Comparison of ENCODE assay signal across 15 cellular contexts in the genomic region with DNA sequence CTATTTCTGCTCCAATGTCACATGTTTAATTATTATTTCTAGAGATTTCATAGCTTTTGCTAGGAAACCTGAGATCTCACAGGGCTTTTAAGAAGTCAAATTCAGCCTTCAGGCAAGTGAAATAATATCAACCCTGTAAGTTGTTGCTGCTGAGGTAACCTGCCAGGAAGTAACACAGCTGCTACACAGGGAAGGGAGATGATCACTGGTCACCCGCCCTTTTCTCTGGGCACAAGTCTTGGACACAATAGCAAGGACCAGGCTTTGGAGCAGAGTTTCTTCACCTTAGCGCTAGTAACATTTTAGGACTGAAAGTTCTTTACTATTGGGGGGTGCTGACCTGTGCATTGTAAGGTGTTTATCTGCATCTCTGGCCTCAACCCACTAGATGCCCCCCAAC. TPM values are rescaled to one million over a fixed set of nuclear protein-coding genes. Genes with fewer than 3 reads are reported as not detected.
A peak's percentile ranks its signal among the peaks of the same experiment; 100 is the strongest.
DNase-seq lines count a peak whose midpoint lies in the region; ATAC-seq and TF ChIP-seq lines count a peak whose summit lies in the region.
"Had no signal": no experiment of that assay in that cellular context is flagged by ENCODE, and none has a peak within 500 bp of the region (broad histone marks: within the 10 kb centered on the region; RNA-seq: fewer than 3 reads in every experiment).

No MANE protein-coding gene starts in this region.

- no peak for ATAC-seq in activated CD8-positive, alpha-beta memory T cell treated with anti-CD3 and anti-CD28 coated beads, Interleukin-2, amount 10 ng/mL, durations not matched to agents 7 days and 5 days
- ATAC-seq: HCT116 had no signal

- peaks cover 70% of the 10 kb centered on the region for H3K36me3 Mint-ChIP-seq in activated CD8-positive, alpha-beta memory T cell treated with anti-CD3 and anti-CD28 coated beads, Interleukin-2, amount 10 ng/mL, durations not matched to agents 7 days and 5 days
- no peaks in the 10 kb centered on the region for H3K36me3 Mint-ChIP-seq in endothelial cell (ENCODE audit: low read depth, unreplicated experiment)

- no peak for DNase-seq in activated CD8-positive, alpha-beta memory T cell treated with anti-CD3 and anti-CD28 coated beads, Interleukin-2, amount 10 ng/mL, durations not matched to agents 7 days and 5 days
- DNase-seq in activated CD8-positive, alpha-beta memory T cell treated with anti-CD3 and anti-CD28 coated beads for 24 hours = no peak
- DNase-seq in NB4 (ENCODE audit: low read depth) (peak; percentile 22), adipocyte (ENCODE audit: low read depth) (no peak), spleen (no peak), HuH-7.5 (ENCODE audit: low spot score) (no peak), right atrium auricular region (ENCODE audit: low spot score) (no peak), endothelial cell (ENCODE audit: low spot score) (no peak)
- DNase-seq: ACHN, aorta, dermis blood vessel endothelial cell, NCI-H187 treated with DMSO at 0.1 percent for 48 hours, NCI-H526 treated with DMSO at 0.1 percent for 48 hours, stomach had no signal

- H3K27me3 ChIP-seq in adipocyte (replicated peaks; ENCODE audit: control insufficient read depth, insufficient read depth, low read length) = no peaks in the 10 kb centered on the region
- H3K27me3 ChIP-seq in spleen (replicated peaks in 1 of 7) = peaks cover 0 to 20% (median 0%) of the 10 kb centered on the region in 7 donors
- no peaks in the 10 kb centered on the region for H3K27me3 ChIP-seq in right atrium auricular region

- intact Hi-C loops in spleen (cut with DNase I; ENCODE audit: low total_unique reads) = no loop called here

- H3K27ac Mint-ChIP-seq in activated CD8-positive, alpha-beta memory T cell treated with anti-CD3 and anti-CD28 coated beads, Interleukin-2, amount 10 ng/mL, durations not matched to agents 7 days and 5 days = peak overlapping the region; percentile 99
- no peak overlapping the region for H3K27ac Mint-ChIP-seq in endothelial cell (ENCODE audit: unreplicated experiment)

- H3K4me3 ChIP-seq in NB4 (ENCODE audit: low read depth, low read length) = no peak overlapping the region
- peak overlapping the region; percentile 36 for H3K4me3 ChIP-seq in adipocyte (ENCODE audit: low read length)
- no peak overlapping the region for H3K4me3 ChIP-seq in spleen
- no peak overlapping the region for H3K4me3 ChIP-seq in right atrium auricular region

- H3K4me1 ChIP-seq in adipocyte (ENCODE audit: control insufficient read depth, insufficient read depth, low read length) (peaks cover 39% of the 10 kb centered on the region), spleen (peaks cover 10 to 71% (median 44%) of the 10 kb centered on the region in 6 donors), right atrium auricular region (peaks cover 0 to 31% of the 10 kb centered on the region in 2 donors)

- peaks cover 72% of the 10 kb centered on the region for H3K4me1 Mint-ChIP-seq in activated CD8-positive, alpha-beta memory T cell treated with anti-CD3 and anti-CD28 coated beads, Interleukin-2, amount 10 ng/mL, durations not matched to agents 7 days and 5 days
- peaks cover 38% of the 10 kb centered on the region for H3K4me1 Mint-ChIP-seq in endothelial cell (ENCODE audit: unreplicated experiment)

- no peak for TF ChIP-seq CTCF in NB4 (IDR thresholded peaks at IDR 0.05; ENCODE audit: low read depth, low read length)
- no peak for TF ChIP-seq CTCF in spleen (IDR thresholded peaks at IDR 0.05 in 8 of 11, conservative IDR thresholded peaks at IDR 0.05 in 3 of 11)
- no peak for TF ChIP-seq CTCF in right atrium auricular region (IDR thresholded peaks at IDR 0.05)
- TF ChIP-seq CTCF in endothelial cell (IDR thresholded peaks at IDR 0.05; ENCODE audit: unreplicated experiment) = no peak

- no peaks in the 10 kb centered on the region for H3K9me3 Mint-ChIP-seq in activated CD8-positive, alpha-beta memory T cell treated with anti-CD3 and anti-CD28 coated beads, Interleukin-2, amount 10 ng/mL, durations not matched to agents 7 days and 5 days (ENCODE audit: low read depth)
- H3K9me3 Mint-ChIP-seq in endothelial cell (ENCODE audit: unreplicated experiment) = no peaks in the 10 kb centered on the region

- no peaks in the 10 kb centered on the region for H3K36me3 ChIP-seq in adipocyte (ENCODE audit: control insufficient read depth, insufficient read depth, low read length, severe bottlenecking)
- no peaks in the 10 kb centered on the region for H3K36me3 ChIP-seq in spleen
- no peaks in the 10 kb centered on the region for H3K36me3 ChIP-seq in right atrium auricular region
- H3K36me3 ChIP-seq: stomach had no signal

- H3K27me3 Mint-ChIP-seq in activated CD8-positive, alpha-beta memory T cell treated with anti-CD3 and anti-CD28 coated beads, Interleukin-2, amount 10 ng/mL, durations not matched to agents 7 days and 5 days = no peaks in the 10 kb centered on the region
- H3K27me3 Mint-ChIP-seq in endothelial cell (ENCODE audit: unreplicated experiment) = no peaks in the 10 kb centered on the region

- H3K9me3 ChIP-seq in adipocyte (ENCODE audit: control insufficient read depth, low read length) (no peaks in the 10 kb centered on the region), spleen (no peaks in the 10 kb centered on the region), right atrium auricular region (no peaks in the 10 kb centered on the region)
- H3K9me3 ChIP-seq: stomach had no signal

- peak overlapping the region in 5 of 8 donors; percentile 23 to 74 (median 49) for H3K27ac ChIP-seq in spleen
- no peak overlapping the region for H3K27ac ChIP-seq in right atrium auricular region

- peak overlapping the region; percentile 97 for H3K4me3 Mint-ChIP-seq in activated CD8-positive, alpha-beta memory T cell treated with anti-CD3 and anti-CD28 coated beads, Interleukin-2, amount 10 ng/mL, durations not matched to agents 7 days and 5 days
- no peak overlapping the region for H3K4me3 Mint-ChIP-seq in endothelial cell (ENCODE audit: unreplicated experiment)

- H3K9ac ChIP-seq in adipocyte (ENCODE audit: low read length) = peak overlapping the region; percentile 10

- CTCF ChIA-PET in activated CD8-positive, alpha-beta memory T cell treated with anti-CD3 and anti-CD28 coated beads, Interleukin-2, amount 10 ng/mL, durations not matched to agents 7 days and 5 days (lab: Charles Lee) = interaction anchor here (2.9 to 9.8 kb wide), 2 partner anchors 11 to 32 kb away, joined by 8 to 172 read pairs; no protein-coding TSS in a partner anchor

- 61 to 87% (median 75%) methylated on average over 2 of the region's 2 CpGs for WGBS in spleen, 5 donors

- no peak for TF ChIP-seq POLR2A in NB4 (IDR thresholded peaks at IDR 0.05; ENCODE audit: extremely low read depth, insufficient read length)
- TF ChIP-seq POLR2A in spleen (IDR thresholded peaks at IDR 0.05) = no peak

RNA-seq across cellular contexts. Expression of gene PTTG1, which starts 50.1 kb away (rescaled TPM):
- 100 to 1,000 TPM; 204 to 212 TPM for total RNA-seq in activated CD8-positive, alpha-beta memory T cell treated with anti-CD3 and anti-CD28 coated beads, Interleukin-2, amount 10 ng/mL, durations not matched to agents 7 days and 5 days
- total RNA-seq in spleen = 10 to 100 TPM in 5 of 7 donors, 1 to 10 TPM in 2; 7.9 to 42.2 (median 19.2) TPM
- polyA plus RNA-seq in spleen = 10 to 100 TPM; 20.0 to 74.2 (median 23.5) TPM
- 1 to 10 TPM; 4.0 to 5.9 TPM for total RNA-seq in right atrium auricular region
- total RNA-seq in endothelial cell (ENCODE audit: unreplicated experiment) = 25.1 TPM

RNA-seq across cellular contexts. Expression of gene SLU7, which starts 52.9 kb away (rescaled TPM):
- total RNA-seq in activated CD8-positive, alpha-beta memory T cell treated with anti-CD3 and anti-CD28 coated beads, Interleukin-2, amount 10 ng/mL, durations not matched to agents 7 days and 5 days = 10 to 100 TPM; 50.1 to 54.6 TPM
- total RNA-seq in spleen = 100 to 1,000 TPM in 1 of 7 donors, 10 to 100 TPM in 6; 53.6 to 114 (median 58.1) TPM
- 10 to 100 TPM; 32.1 to 40.5 (median 36.6) TPM for polyA plus RNA-seq in spleen
- 10 to 100 TPM; 55.0 to 55.2 TPM for total RNA-seq in right atrium auricular region
- total RNA-seq in endothelial cell (ENCODE audit: unreplicated experiment) = 53.1 TPM

Comparison
In these comparisons a context has a peak if more than half of its experiments do, and no peak if none do; other contexts are left out.
1. H3K27ac ChIP-seq: peak in spleen (5 of 8); none in right atrium auricular region (0 of 2).